In the genomic region with DNA sequence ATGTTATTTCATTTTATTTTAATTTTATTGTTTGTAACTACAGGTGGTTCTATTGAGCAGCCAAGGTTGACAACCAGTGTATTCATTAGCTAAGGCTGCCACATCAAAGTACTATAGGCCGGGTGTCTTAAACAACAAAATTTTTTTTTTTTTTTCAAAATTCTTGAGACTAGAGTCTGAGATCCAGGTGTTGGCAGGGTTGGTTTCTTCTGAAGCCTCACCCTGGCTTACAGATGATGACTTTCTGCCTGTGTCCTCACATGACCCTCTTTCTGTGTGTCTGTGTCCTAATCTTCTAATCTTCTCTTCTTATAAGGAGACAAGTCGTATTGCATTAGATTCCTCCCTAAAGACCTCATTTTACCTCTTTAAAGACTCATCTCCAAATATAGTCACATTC, we compare ENCODE assay signal across 17 cellular contexts.
"Had no signal": no experiment of that assay in that cellular context is flagged by ENCODE, and none has a peak within 500 bp of the region (broad histone marks: within the 10 kb centered on the region; RNA-seq: fewer than 3 reads in every experiment).

No MANE protein-coding gene starts in this region.

- H3K4me3 Mint-ChIP-seq: activated naive CD4-positive, alpha-beta T cell treated with anti-CD3 and anti-CD28 coated beads for 36 hours; activated T-cell treated with anti-CD3 and anti-CD28 coated beads, Interleukin-2, amount 50 U/mL, for 4 hours; naive thymus-derived CD8-positive, alpha-beta T cell; stimulated activated naive CD8-positive, alpha-beta T cell treated with anti-CD3 and anti-CD28 coated beads, Interleukin-15, amount 100 ng/mL, for 72 hours had no signal

- ATAC-seq: activated T-cell treated with anti-CD3 and anti-CD28 coated beads, Interleukin-2, amount 50 U/mL, for 4 hours; body of pancreas; left cardiac atrium; naive thymus-derived CD8-positive, alpha-beta T cell; psoas muscle; right cardiac atrium; stimulated activated naive CD8-positive, alpha-beta T cell treated with anti-CD3 and anti-CD28 coated beads, Interleukin-15, amount 100 ng/mL, for 72 hours had no signal

- H3K4me1 ChIP-seq: body of pancreas, psoas muscle, suprapubic skin, transverse colon, vagina had no signal

- H3K27ac Mint-ChIP-seq: activated naive CD4-positive, alpha-beta T cell treated with anti-CD3 and anti-CD28 coated beads for 36 hours; naive thymus-derived CD8-positive, alpha-beta T cell; stimulated activated naive CD8-positive, alpha-beta T cell treated with anti-CD3 and anti-CD28 coated beads, Interleukin-15, amount 100 ng/mL, for 72 hours had no signal

- H3K27me3 ChIP-seq: body of pancreas, dorsolateral prefrontal cortex, ovary, suprapubic skin, transverse colon, vagina had no signal

- H3K27me3 Mint-ChIP-seq: naive thymus-derived CD8-positive, alpha-beta T cell; stimulated activated naive CD8-positive, alpha-beta T cell treated with anti-CD3 and anti-CD28 coated beads, Interleukin-15, amount 100 ng/mL, for 72 hours had no signal

- H3K36me3 ChIP-seq: ovary, suprapubic skin, transverse colon, vagina had no signal

- H3K36me3 Mint-ChIP-seq: naive thymus-derived CD8-positive, alpha-beta T cell had no signal

- H3K4me1 Mint-ChIP-seq: naive thymus-derived CD8-positive, alpha-beta T cell; stimulated activated naive CD8-positive, alpha-beta T cell treated with anti-CD3 and anti-CD28 coated beads, Interleukin-15, amount 100 ng/mL, for 72 hours had no signal

- H3K9me3 Mint-ChIP-seq: activated naive CD4-positive, alpha-beta T cell treated with anti-CD3 and anti-CD28 coated beads for 36 hours; activated T-cell treated with anti-CD3 and anti-CD28 coated beads, Interleukin-2, amount 50 U/mL, for 4 hours; stimulated activated naive CD8-positive, alpha-beta T cell treated with anti-CD3 and anti-CD28 coated beads, Interleukin-15, amount 100 ng/mL, for 72 hours had no signal

- H3K27ac ChIP-seq: body of pancreas, dorsolateral prefrontal cortex, ovary, psoas muscle, suprapubic skin, transverse colon, vagina had no signal

- H3K4me3 ChIP-seq: body of pancreas, dorsolateral prefrontal cortex, ovary, psoas muscle, suprapubic skin, transverse colon, vagina had no signal

- H3K9me3 ChIP-seq: body of pancreas, ovary, psoas muscle, suprapubic skin, transverse colon, vagina had no signal

- DNase-seq: activated CD4-positive, alpha-beta T cell treated with anti-CD3 and anti-CD28 coated beads, Interleukin-2, amount 50 U/mL, for 1 hour; activated CD4-positive, CD25-positive, alpha-beta regulatory T cell treated with anti-CD3 and anti-CD28 coated beads, Interleukin-2, amount 50 U/mL, for 72 hours; activated CD8-positive, alpha-beta memory T cell treated with anti-CD3 and anti-CD28 coated beads, Interleukin-2, amount 50 U/mL, for 4 hours; activated naive CD4-positive, alpha-beta T cell treated with anti-CD3 and anti-CD28 coated beads for 36 hours; activated T-cell treated with anti-CD3 and anti-CD28 coated beads, Interleukin-2, amount 50 U/mL, for 4 hours; body of pancreas; dorsolateral prefrontal cortex; foreskin fibroblast; left cardiac atrium; naive thymus-derived CD8-positive, alpha-beta T cell; ovary; psoas muscle; right cardiac atrium; stimulated activated naive CD8-positive, alpha-beta T cell treated with anti-CD3 and anti-CD28 coated beads, Interleukin-15, amount 100 ng/mL, for 72 hours; transverse colon had no signal
